ENCODE assay signal across 20 cellular contexts in genomic region chr9:76269789-76270188, GRCh38.
DNase-seq lines count a peak whose midpoint lies in the region; ATAC-seq and TF ChIP-seq lines count a peak whose summit lies in the region.
"Had no signal": no experiment of that assay in that cellular context is flagged by ENCODE, and none has a peak within 500 bp of the region (broad histone marks: within the 10 kb centered on the region; RNA-seq: fewer than 3 reads in every experiment).

No MANE protein-coding gene starts in this region.

- DNase-seq in Caki2 (ENCODE audit: low read depth) (peak; percentile 2), RWPE1 (ENCODE audit: low spot score) (peak; percentile 17), epithelial cell of esophagus (ENCODE audit: low read depth) (peak; percentile 48), myocyte (ENCODE audit: low read depth) (peak; percentile 7), stomach (no peak), SIG-M5 treated with dmso at 0.1 percent for 504 hours (lab: John Stamatoyannopoulos, UW; ENCODE audit: unreplicated experiment) (no peak), COLO668 (lab: John Stamatoyannopoulos, UW; ENCODE audit: unreplicated experiment) (no peak)
- DNase-seq: activated CD8-positive, alpha-beta memory T cell treated with anti-CD3 and anti-CD28 coated beads for 24 hours; AML-193; heart left ventricle; mucosa of descending colon; NCI-H2171; nucleus accumbens; T-cell; tibial artery had no signal

- H3K27ac ChIP-seq in RWPE1: no peak overlapping the region
- H3K27ac ChIP-seq in stomach: peak overlapping the region in 1 of 5 donors; percentile 40
- H3K27ac ChIP-seq: epithelial cell of prostate, heart left ventricle, tibial artery, VCaP had no signal

- POLR2A ChIA-PET in RWPE1 (lab: Yijun Ruan, JAX; ENCODE audit: low non-redundant PET): no interaction called here

- intact Hi-C loops in stomach (cut with DNase I; ENCODE audit: low total_unique reads): no loop called here

- WGBS in stomach, 5 donors: 11 to 21% (median 15%) methylated on average over 2 of the region's 2 CpGs

- peaks cover 0 to 6% (median 2%) of the 10 kb centered on the region in 4 donors for H3K4me1 ChIP-seq in stomach

- CTCF ChIA-PET in RWPE1 (lab: Yijun Ruan, JAX): interaction anchor here (0.7 kb wide), 1 partner anchor 421 kb away, joined by 3 read pairs; no protein-coding TSS in a partner anchor

- no peak for TF ChIP-seq POLR2A in stomach (IDR thresholded peaks at IDR 0.05)

- no peaks in the 10 kb centered on the region for H3K9me3 ChIP-seq in stomach
- H3K9me3 ChIP-seq: mucosa of descending colon, tibial artery had no signal

- H3K27me3 ChIP-seq in stomach: no peaks in the 10 kb centered on the region
- H3K27me3 ChIP-seq: heart left ventricle, tibial artery had no signal

- TF ChIP-seq CTCF in RWPE1 (conservative IDR thresholded peaks at IDR 0.05; ENCODE audit: low read depth) (no peak), epithelial cell of esophagus (IDR thresholded peaks at IDR 0.05; ENCODE audit: insufficient read depth, low read depth, low read length, missing control alignments) (no peak), stomach (IDR thresholded peaks at IDR 0.05) (no peak)

- TF ChIP-seq EP300 in stomach (IDR thresholded peaks at IDR 0.05): no peak

- in situ Hi-C loops in Caki2 (cut with HindIII; ENCODE audit: low pct_unique_long_range_greater_than_20kb, low sequenced_read_pairs): no loop called here

- no peaks in the 10 kb centered on the region for H3K36me3 ChIP-seq in stomach
- H3K36me3 ChIP-seq: heart left ventricle, tibial artery had no signal

- H3K4me3 ChIP-seq in epithelial cell of esophagus (ENCODE audit: low read length) (no peak overlapping the region), stomach (no peak overlapping the region)
- H3K4me3 ChIP-seq: heart left ventricle, mucosa of descending colon, smooth muscle cell, tibial artery had no signal

- no peak for ATAC-seq in GM21619 (IDR thresholded peaks at IDR 0.05; ENCODE audit: unreplicated experiment)
- ATAC-seq: HCT116, heart left ventricle, mucosa of descending colon, T-cell had no signal

Comparison
In these comparisons a context has a peak if more than half of its experiments do, and no peak if none do; other contexts are left out.
1. DNase-seq: peak in Caki2 (single experiment), RWPE1 (single experiment), epithelial cell of esophagus (single experiment) and myocyte (single experiment); none in stomach (single experiment), SIG-M5 treated with dmso at 0.1 percent for 504 hours (single experiment) and COLO668 (single experiment).